ENCODE assay signal across 19 cellular contexts in genomic region chr10:31820096-31820495, GRCh38.
A peak's percentile ranks its signal among the peaks of the same experiment; 100 is the strongest.
DNase-seq lines count a peak whose midpoint lies in the region; ATAC-seq, FAIRE-seq and TF ChIP-seq lines count a peak whose summit lies in the region.
"Had no signal": no experiment of that assay in that cellular context is flagged by ENCODE, and none has a peak within 500 bp of the region (broad histone marks: within the 10 kb centered on the region; RNA-seq: fewer than 3 reads in every experiment).

No MANE protein-coding gene starts in this region.

- POLR2A ChIA-PET in HepG2 (lab: Yijun Ruan, JAX): no interaction called here

- no peaks in the 10 kb centered on the region for H3F3A ChIP-seq in Loucy (ENCODE audit: low read depth)

- H3K9me2 ChIP-seq in Loucy (replicated peaks; ENCODE audit: low read depth, low read length): no peaks in the 10 kb centered on the region

- intact Hi-C loops in psoas muscle (cut with DNase I) (no loop called here), adrenal gland (cut with DNase I) (no loop called here), HepG2 (cut with micrococcal nuclease; ENCODE audit: unreplicated experiment) (no loop called here)

- H4K20me1 ChIP-seq in Loucy (ENCODE audit: insufficient read depth, low read length, poor library complexity, severe bottlenecking) (no peaks in the 10 kb centered on the region), HepG2 (ENCODE audit: insufficient read depth, low read length) (no peaks in the 10 kb centered on the region)

- no TSS peak for BruUV-seq in HepG2 (replicated peaks; lab: Mats Ljungman, UMichigan)

- no peak for TF ChIP-seq POLR2A in adrenal gland (IDR thresholded peaks at IDR 0.05)
- TF ChIP-seq POLR2A in HepG2 (IDR thresholded peaks at IDR 0.05; ENCODE audit: insufficient read depth in 1 of 2, low read depth in 2 of 2, low read length in 2 of 2): no peak

- ATAC-seq in psoas muscle (no peak), HepG2 (no peak)

- no peak for FAIRE-seq in HepG2 (lab: Jason Lieb, UNC)
- FAIRE-seq: GM12891, GM18507 had no signal

- no peaks in the 10 kb centered on the region for H3K4me1 ChIP-seq in Loucy (ENCODE audit: insufficient read depth, low read length, poor library complexity, severe bottlenecking)
- peaks cover 26% of the 10 kb centered on the region for H3K4me1 ChIP-seq in psoas muscle
- no peaks in the 10 kb centered on the region for H3K4me1 ChIP-seq in adrenal gland (replicated peaks in 1 of 2)
- no peaks in the 10 kb centered on the region for H3K4me1 ChIP-seq in HepG2 (ENCODE audit: insufficient read depth, low read length)
- H3K4me1 ChIP-seq: Caco-2, Peyer's patch had no signal

- H3K4me3 ChIP-seq in Loucy (ENCODE audit: low read length, poor library complexity, severe bottlenecking) (no peak overlapping the region), psoas muscle (no peak overlapping the region), adrenal gland (no peak overlapping the region), HepG2 (replicated peaks in 1 of 3; ENCODE audit: insufficient read depth in 1 of 3, low read depth in 2 of 3, low read length in 3 of 3) (no peak overlapping the region)
- H3K4me3 ChIP-seq: MG63, Peyer's patch had no signal

- 0 out of 2 replicates have a peak, but pooled peaks have one; percentile 9 for TF ChIP-seq CTCF in Loucy (conservative IDR thresholded peaks at IDR 0.05; ENCODE audit: low read length)
- TF ChIP-seq CTCF in psoas muscle (IDR thresholded peaks at IDR 0.05): no peak
- TF ChIP-seq CTCF in adrenal gland (IDR thresholded peaks at IDR 0.05): no peak
- no peak for TF ChIP-seq CTCF in HepG2 (CRISPR knock-in tag; IDR thresholded peaks at IDR 0.05)

- H3K9me3 ChIP-seq in Loucy (ENCODE audit: insufficient read depth, low read depth, low read length) (no peaks in the 10 kb centered on the region), psoas muscle (no peaks in the 10 kb centered on the region), adrenal gland (replicated peaks in 1 of 3) (no peaks in the 10 kb centered on the region), HepG2 (ENCODE audit: low read length) (no peaks in the 10 kb centered on the region)
- H3K9me3 ChIP-seq: Caco-2, MG63, Peyer's patch had no signal

- TF ChIP-seq EP300 in HepG2 (IDR thresholded peaks at IDR 0.05; ENCODE audit: low read depth in 2 of 2, low read length in 2 of 2) (no peak), HepG2 (CRISPR knock-in tag; IDR thresholded peaks at IDR 0.05; ENCODE audit: borderline replicate concordance) (no peak)

- H2AFZ ChIP-seq in Loucy (ENCODE audit: low read length) (no peak overlapping the region), HepG2 (ENCODE audit: low read length) (no peak overlapping the region)

- H3K36me3 ChIP-seq in Loucy (ENCODE audit: insufficient read depth, low read length) (peaks cover 7% of the 10 kb centered on the region; the same call in 1 of the 2 replicates), psoas muscle (ENCODE audit: insufficient read depth in 1 of 2, low read depth in 1 of 2) (no peaks in the 10 kb centered on the region), adrenal gland (replicated peaks in 1 of 2) (no peaks in the 10 kb centered on the region), HepG2 (replicated peaks in 1 of 2; ENCODE audit: control insufficient read depth in 1 of 2, insufficient read depth in 2 of 2, low read length in 2 of 2) (peaks cover 3 to 41% of the 10 kb centered on the region in 2 experiments)
- H3K36me3 ChIP-seq: MG63 had no signal

- CTCF ChIA-PET in HepG2 (lab: Yijun Ruan, JAX; ENCODE audit: low intra/inter-chr PET ratio, low total read pairs): no interaction called here

- DNase-seq in fibroblast of gingiva (ENCODE audit: low read depth) (peak; percentile 56), psoas muscle (no peak), adrenal gland (no peak), HepG2 (ENCODE audit: low spot score) (no peak), pons (ENCODE audit: low spot score) (no peak), D341Med (ENCODE audit: low spot score) (no peak)
- DNase-seq: Caco-2; CD4-positive, CD25-positive, alpha-beta regulatory T cell; DMS153; Karpas-422; NCI-H1048; NCI-H1436; NCI-H1930; Peyer's patch had no signal

- H3K27ac ChIP-seq in psoas muscle (peak overlapping the region; percentile 71), adrenal gland (no peak overlapping the region), HepG2 (ENCODE audit: extremely low read length, insufficient read depth, low read length) (no peak overlapping the region)
- H3K27ac ChIP-seq: HL-60, Peyer's patch had no signal

- H3K9ac ChIP-seq in Loucy (ENCODE audit: low read depth, low read length, poor library complexity, severe bottlenecking) (no peak overlapping the region), HepG2 (ENCODE audit: insufficient read depth, low read depth, low read length) (no peak overlapping the region)

- TF ChIP-seq RAD21 in HepG2 (CRISPR knock-in tag; IDR thresholded peaks at IDR 0.05): no peak

- H3K79me2 ChIP-seq in Loucy (ENCODE audit: insufficient read depth, low read length) (no peaks in the 10 kb centered on the region), HepG2 (ENCODE audit: insufficient read depth, low read length) (no peaks in the 10 kb centered on the region)

- in situ Hi-C loops in HepG2 (cut with HindIII; ENCODE audit: extremely low pct_ligation_motif_present, low pct_unique_long_range_greater_than_20kb): no loop called here

- H3K27me3 ChIP-seq in Loucy (ENCODE audit: insufficient read depth, low read length, poor library complexity, severe bottlenecking) (no peaks in the 10 kb centered on the region), psoas muscle (ENCODE audit: insufficient read depth in 3 of 3, low read length in 2 of 3) (no peaks in the 10 kb centered on the region), adrenal gland (no peaks in the 10 kb centered on the region), HepG2 (ENCODE audit: control insufficient read depth in 1 of 2, insufficient read depth in 2 of 2, low read length in 2 of 2) (no peaks in the 10 kb centered on the region)
- H3K27me3 ChIP-seq: MG63, Peyer's patch had no signal

- H3K4me2 ChIP-seq in Loucy (ENCODE audit: low read depth, low read length, poor library complexity, severe bottlenecking) (no peak overlapping the region), HepG2 (ENCODE audit: low read depth, low read length) (no peak overlapping the region)

TF ChIP-seq in HepG2, 621 proteins besides CTCF, POLR2A, EP300 and RAD21 (continues in another document):
- TF ChIP-seq CAMTA2 (CRISPR knock-in tag; IDR thresholded peaks at IDR 0.05; ENCODE audit: borderline replicate concordance) (no peak), NPAS2 (CRISPR knock-in tag; IDR thresholded peaks at IDR 0.05; ENCODE audit: borderline replicate concordance) (no peak), PAWR (CRISPR knock-in tag; IDR thresholded peaks at IDR 0.05; ENCODE audit: borderline replicate concordance) (no peak), AKNA (CRISPR knock-in tag; IDR thresholded peaks at IDR 0.05; ENCODE audit: borderline replicate concordance) (no peak)
